Comparison of ENCODE assay signal across 8 cellular contexts in the genomic region with DNA sequence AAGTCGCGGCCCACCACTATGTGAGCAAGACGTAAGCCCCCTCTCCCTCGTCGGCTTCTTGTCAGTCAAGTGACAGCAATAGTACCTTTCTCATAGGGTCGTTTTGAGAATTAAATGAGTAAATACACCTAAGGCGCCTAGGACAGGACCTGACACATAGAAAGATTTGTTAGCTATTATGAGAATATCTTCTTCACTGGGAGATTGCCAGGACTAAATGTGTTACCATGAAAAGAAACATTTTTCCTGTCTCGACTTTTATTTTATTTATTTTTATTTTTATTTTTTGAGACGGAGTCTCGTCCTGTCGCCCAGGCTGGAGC. TPM values are rescaled to one million over a fixed set of nuclear protein-coding genes. Genes with fewer than 3 reads are reported as not detected.
DNase-seq lines count a peak whose midpoint lies in the region; FAIRE-seq and TF ChIP-seq lines count a peak whose summit lies in the region.

No MANE protein-coding gene starts in this region.

- H3K4me1 Mint-ChIP-seq in Calu3 (ENCODE audit: low read depth, unreplicated experiment): peaks cover 20% of the 10 kb centered on the region

- TF ChIP-seq CTCF in Calu3 (IDR thresholded peaks at IDR 0.05; ENCODE audit: unreplicated experiment) (no peak), Peyer's patch (IDR thresholded peaks at IDR 0.05) (no peak), parathyroid adenoma (IDR thresholded peaks at IDR 0.05) (no peak), D721Med (IDR thresholded peaks at IDR 0.05; ENCODE audit: insufficient read depth, missing control alignments) (no peak)

- H3K9me3 Mint-ChIP-seq in Calu3 (ENCODE audit: low read depth, unreplicated experiment): no peaks in the 10 kb centered on the region

- H3K36me3 ChIP-seq in Peyer's patch: peaks cover 0 to 20% (median 0%) of the 10 kb centered on the region in 3 donors
- peaks cover under 1 to 12% of the 10 kb centered on the region in 2 donors for H3K36me3 ChIP-seq in esophagus (ENCODE audit: control insufficient read depth in 2 of 2, insufficient read depth in 2 of 2, low read length in 1 of 2)
- no peaks in the 10 kb centered on the region for H3K36me3 ChIP-seq in parathyroid adenoma (ENCODE audit: control insufficient read depth, insufficient read depth, low read length)

- no peak overlapping the region for H3K9ac ChIP-seq in parathyroid adenoma

- H3K4me1 ChIP-seq in Peyer's patch (peaks cover 0 to 10% (median 5%) of the 10 kb centered on the region in 4 donors), esophagus (ENCODE audit: control insufficient read depth in 2 of 2, insufficient read depth in 2 of 2, low read length in 1 of 2) (peaks cover 0 to 6% of the 10 kb centered on the region in 2 donors), parathyroid adenoma (peaks cover 8% of the 10 kb centered on the region)

- peak overlapping the region; percentile 99 for H3K4me2 ChIP-seq in parathyroid adenoma (ENCODE audit: low read length)

- H3K27me3 ChIP-seq in Peyer's patch (no peaks in the 10 kb centered on the region), esophagus (ENCODE audit: control insufficient read depth in 1 of 2, insufficient read depth in 2 of 2, low read length in 2 of 2) (no peaks in the 10 kb centered on the region), parathyroid adenoma (ENCODE audit: control insufficient read depth, insufficient read depth, low read length) (no peaks in the 10 kb centered on the region)

- DNase-seq in Calu3: no peak
- no peak for DNase-seq in Peyer's patch
- no peak for DNase-seq in D721Med (ENCODE audit: insufficient read length, low spot score)
- DNase-seq in CD1c-positive myeloid dendritic cell (ENCODE audit: extremely low spot score): no peak
- DNase-seq in H54 (ENCODE audit: insufficient read length, low spot score): no peak
- no peak for DNase-seq in NCI-H2107 (lab: John Stamatoyannopoulos, UW)

- WGBS in esophagus, 2 donors: 11% methylated on average over 11 of the region's 11 CpGs

- no TSS peak for BruUV-seq in Calu3 (replicated peaks; lab: Mats Ljungman, UMichigan)

- intact Hi-C loops in Calu3 (cut with micrococcal nuclease; ENCODE audit: unreplicated experiment): no loop called here

- peak overlapping the region; percentile 93 for H3K27ac Mint-ChIP-seq in Calu3 (ENCODE audit: unreplicated experiment)

- H3K4me3 ChIP-seq in Peyer's patch: peak overlapping the region; percentile 66 to 73 (median 70)
- peak overlapping the region; percentile 68 to 71 for H3K4me3 ChIP-seq in esophagus (ENCODE audit: low read depth in 1 of 2, low read length in 2 of 2)
- peak overlapping the region; percentile 92 for H3K4me3 ChIP-seq in parathyroid adenoma (ENCODE audit: low read depth, low read length)

- no peaks in the 10 kb centered on the region for H3K27me3 Mint-ChIP-seq in Calu3 (ENCODE audit: unreplicated experiment)

- CTCF ChIA-PET in Calu3 (lab: Charles Lee): interaction anchor here (0.7 to 2.9 kb wide), 7 partner anchors 12 to 357 kb away, joined by 3 to 33 read pairs (median 4); a partner anchor contains a TSS

- H3K4me3 Mint-ChIP-seq in Calu3 (ENCODE audit: low read depth, unreplicated experiment): peak overlapping the region; percentile 90

- TF ChIP-seq POLR2A in Peyer's patch (IDR thresholded peaks at IDR 0.05) (no peak), H54 (IDR thresholded peaks at IDR 0.05; ENCODE audit: low read depth, low read length) (no peak)

- FAIRE-seq in D721Med (lab: Jason Lieb, UNC) (no peak), H54 (lab: Jason Lieb, UNC) (no peak)

- H3K36me3 Mint-ChIP-seq in Calu3 (ENCODE audit: insufficient read depth, unreplicated experiment): peaks cover 18% of the 10 kb centered on the region

- H3K27ac ChIP-seq in Peyer's patch (peak overlapping the region; percentile 90 to 95 (median 91)), esophagus (ENCODE audit: low read depth in 2 of 2, low read length in 1 of 2) (peak overlapping the region; percentile 92 to 99), parathyroid adenoma (peak overlapping the region; percentile 97)

- peak overlapping the region; percentile 96 for H2AFZ ChIP-seq in parathyroid adenoma

- H3K79me2 ChIP-seq in parathyroid adenoma: peaks cover 4% of the 10 kb centered on the region

- H3K9me3 ChIP-seq in Peyer's patch: no peaks in the 10 kb centered on the region
- H3K9me3 ChIP-seq in esophagus (ENCODE audit: control insufficient read depth in 2 of 2, insufficient read depth in 1 of 2, low read depth in 1 of 2, low read length in 1 of 2): no peaks in the 10 kb centered on the region
- no peaks in the 10 kb centered on the region for H3K9me3 ChIP-seq in parathyroid adenoma (ENCODE audit: control insufficient read depth, low read length)

RNA-seq across cellular contexts. Expression of a gene that starts 0.8 kb away (rescaled TPM):
- total RNA-seq in Calu3 (2022) (57.3 and 59.0 TPM in 2 replicates), Peyer's patch (10 to 100 TPM; 39.9 to 52.8 (median 43.6) TPM)
- polyA plus RNA-seq in esophagus: 10 to 100 TPM; 67.2 to 69.0 TPM

RNA-seq across cellular contexts. Expression of a gene that starts 19.7 kb away (rescaled TPM):
- 28.2 and 32.5 TPM in 2 replicates for total RNA-seq in Calu3 (2022)
- total RNA-seq in Peyer's patch: 10 to 100 TPM; 15.7 to 40.6 (median 33.7) TPM
- 1 to 10 TPM; 4.4 to 8.8 TPM for polyA plus RNA-seq in esophagus

RNA-seq across cellular contexts. Expression of a gene that starts 28.4 kb away (rescaled TPM):
- total RNA-seq in Calu3 (2022) (2.0 and 2.6 TPM in 2 replicates), Peyer's patch (1 to 10 TPM in 2 of 4 donors, not detected in 2; 1.1 to 2.1 TPM)
- under 1 TPM; 0.41 to 0.81 TPM for polyA plus RNA-seq in esophagus

RNA-seq across cellular contexts. Expression of a gene that starts 34.3 kb away (rescaled TPM):
- 20.4 and 21.2 TPM in 2 replicates for total RNA-seq in Calu3 (2022)
- total RNA-seq in Peyer's patch: 1 to 10 TPM in 3 of 4 donors, under 1 TPM in 1; 0.70 to 7.4 (median 4.1) TPM
- polyA plus RNA-seq in esophagus: 1 to 10 TPM; 3.1 to 7.7 TPM
